ENCODE assay signal across 23 cellular contexts in genomic region chr3:36444909-36445308, GRCh38.
DNase-seq lines count a peak whose midpoint lies in the region; ATAC-seq and TF ChIP-seq lines count a peak whose summit lies in the region.
"Had no signal": no experiment of that assay in that cellular context is flagged by ENCODE, and none has a peak within 500 bp of the region (broad histone marks: within the 10 kb centered on the region; RNA-seq: fewer than 3 reads in every experiment).

No MANE protein-coding gene starts in this region.

- no peaks in the 10 kb centered on the region for H3K79me2 ChIP-seq in ACC112 (ENCODE audit: control insufficient read depth, insufficient read depth, low read length, unreplicated experiment)
- H3K79me2 ChIP-seq in GM23248 (ENCODE audit: insufficient read depth) = no peaks in the 10 kb centered on the region

- H3K27me3 ChIP-seq in ACC112 (ENCODE audit: insufficient read depth, low read length) (no peaks in the 10 kb centered on the region), GM23248 (replicated peaks; ENCODE audit: insufficient read depth) (peaks cover 20% of the 10 kb centered on the region; the same call in 1 of the 2 replicates)
- no peaks in the 10 kb centered on the region for H3K27me3 ChIP-seq in CD8-positive, alpha-beta T cell (ENCODE audit: insufficient read depth, low read length)
- H3K27me3 ChIP-seq: body of pancreas, dorsolateral prefrontal cortex, MG63, spleen, transverse colon had no signal

- H4K20me1 ChIP-seq in GM23248 (ENCODE audit: insufficient read depth) = no peaks in the 10 kb centered on the region

- peak; percentile 78 for DNase-seq in GM23248
- peak; percentile 30 to 59 for DNase-seq in foreskin fibroblast
- no peak for DNase-seq in left cardiac atrium
- DNase-seq in Kasumi-1 (lab: John Stamatoyannopoulos, UW) = no peak
- no peak for DNase-seq in CD8-positive, alpha-beta T cell
- no peak for DNase-seq in NCI-H1092 (lab: John Stamatoyannopoulos, UW)
- DNase-seq: activated CD8-positive, alpha-beta memory T cell treated with anti-CD3 and anti-CD28 coated beads, Interleukin-2, amount 10 ng/mL, durations not matched to agents 7 days and 5 days; activated gamma-delta T cell treated with Interleukin-2 at 50 U/mL for 16 hours; body of pancreas; dorsolateral prefrontal cortex; left ventricle myocardium superior; MG63; naive B cell; NCI-H2081 treated with DMSO at 0.1 percent for 48 hours; NCI-H748 treated with DMSO at 0.1 percent for 48 hours; PC-9; spleen; stimulated activated naive B cell treated with anti-CD40 and anti-IgM and Interleukin-4, amounts not matched to agents 10 μg/mL and 1 μg/mL and 100 μg/mL, for 72 hours; T-helper 1 cell; transverse colon had no signal

- H3K4me1 ChIP-seq in ACC112 (ENCODE audit: control insufficient read depth, insufficient read depth, low read length, unreplicated experiment) = peaks cover 33% of the 10 kb centered on the region
- H3K4me1 ChIP-seq in GM23248 (ENCODE audit: insufficient read depth) = peaks cover 37% of the 10 kb centered on the region
- H3K4me1 ChIP-seq in CD8-positive, alpha-beta T cell (ENCODE audit: insufficient read depth, low read length) = no peaks in the 10 kb centered on the region
- H3K4me1 ChIP-seq: body of pancreas, spleen, transverse colon had no signal

- H3K4me3 ChIP-seq in ACC112 (ENCODE audit: low read depth, low read length) (no peak overlapping the region), GM23248 (no peak overlapping the region), foreskin fibroblast (ENCODE audit: low read depth in 1 of 2, low read length in 2 of 2) (no peak overlapping the region)
- H3K4me3 ChIP-seq in CD8-positive, alpha-beta T cell (ENCODE audit: low read depth, low read length) = no peak overlapping the region
- H3K4me3 ChIP-seq: body of pancreas, dorsolateral prefrontal cortex, MG63, PC-9, spleen, transverse colon had no signal

- H3K4me3 Mint-ChIP-seq in CD8-positive, alpha-beta T cell = no peak overlapping the region
- H3K4me3 Mint-ChIP-seq: activated CD8-positive, alpha-beta memory T cell treated with anti-CD3 and anti-CD28 coated beads, Interleukin-2, amount 10 ng/mL, durations not matched to agents 7 days and 5 days; naive B cell; stimulated activated naive B cell treated with anti-CD40 and anti-IgM and Interleukin-4, amounts not matched to agents 10 μg/mL and 1 μg/mL and 100 μg/mL, for 72 hours; WTC11 had no signal

- H3K9me3 Mint-ChIP-seq in CD8-positive, alpha-beta T cell = no peaks in the 10 kb centered on the region
- H3K9me3 Mint-ChIP-seq: WTC11 had no signal

- H3K9ac ChIP-seq in GM23248 = no peak overlapping the region

- peaks cover 18% of the 10 kb centered on the region for H3F3A ChIP-seq in GM23248 (ENCODE audit: insufficient read depth)

- H3K4me1 Mint-ChIP-seq in CD8-positive, alpha-beta T cell (ENCODE audit: low read depth) = no peaks in the 10 kb centered on the region
- H3K4me1 Mint-ChIP-seq: activated CD8-positive, alpha-beta memory T cell treated with anti-CD3 and anti-CD28 coated beads, Interleukin-2, amount 10 ng/mL, durations not matched to agents 7 days and 5 days; naive B cell had no signal

- peak overlapping the region; percentile 60 for H3K4me2 ChIP-seq in GM23248 (ENCODE audit: unreplicated experiment)
- H3K4me2 ChIP-seq: PC-9 had no signal

- in situ Hi-C loops in GM23248 (cut with MboI) = no loop called here

- H3K36me3 ChIP-seq in ACC112 (ENCODE audit: insufficient read depth, low read length) = no peaks in the 10 kb centered on the region
- H3K36me3 ChIP-seq in GM23248 (ENCODE audit: low read depth) = no peaks in the 10 kb centered on the region
- no peaks in the 10 kb centered on the region for H3K36me3 ChIP-seq in CD8-positive, alpha-beta T cell (ENCODE audit: insufficient read depth, low read length)
- H3K36me3 ChIP-seq: MG63, spleen, transverse colon had no signal

- H2AFZ ChIP-seq in ACC112 (ENCODE audit: low read length, unreplicated experiment) (no peak overlapping the region), GM23248 (no peak overlapping the region)
- H2AFZ ChIP-seq: PC-9 had no signal

- no peak overlapping the region for H3K27ac Mint-ChIP-seq in CD8-positive, alpha-beta T cell
- H3K27ac Mint-ChIP-seq: activated CD8-positive, alpha-beta memory T cell treated with anti-CD3 and anti-CD28 coated beads, Interleukin-2, amount 10 ng/mL, durations not matched to agents 7 days and 5 days; naive B cell; stimulated activated naive B cell treated with anti-CD40 and anti-IgM and Interleukin-4, amounts not matched to agents 10 μg/mL and 1 μg/mL and 100 μg/mL, for 72 hours; WTC11 had no signal

- 52 to 71% methylated on average over 1 of the region's 1 CpG for WGBS in GM23248 (ENCODE audit: low coverage in 1 of 2, low lambda C conversion rate in 2 of 2, missing lambda C conversion rate in 2 of 2), 2 experiments

- POLR2A ChIA-PET in CD8-positive, alpha-beta T cell (lab: Charles Lee) = no interaction called here

- ATAC-seq in SK-N-SH treated with all-trans-retinoic acid at 6 μM for 48 hours (peak; percentile 17; the same call in 2 of the 3 replicates), left cardiac atrium (no peak)
- ATAC-seq in CD8-positive, alpha-beta T cell = no peak
- ATAC-seq: activated CD8-positive, alpha-beta memory T cell treated with anti-CD3 and anti-CD28 coated beads, Interleukin-2, amount 10 ng/mL, durations not matched to agents 7 days and 5 days; body of pancreas; left ventricle myocardium superior; stimulated activated naive B cell treated with anti-CD40 and anti-IgM and Interleukin-4, amounts not matched to agents 10 μg/mL and 1 μg/mL and 100 μg/mL, for 72 hours; WTC11 had no signal

- H3K27ac ChIP-seq in ACC112 (ENCODE audit: low read depth, low read length) = peak overlapping the region; percentile 59
- H3K27ac ChIP-seq in GM23248 = 0 out of 2 replicates have a peak overlapping the region, but pooled peaks have one; percentile 14
- no peak overlapping the region for H3K27ac ChIP-seq in CD8-positive, alpha-beta T cell (ENCODE audit: low read depth, low read length)
- H3K27ac ChIP-seq: body of pancreas, dorsolateral prefrontal cortex, PC-9, spleen, transverse colon had no signal

- no peaks in the 10 kb centered on the region for H3K9me3 ChIP-seq in GM23248 (ENCODE audit: low read depth)
- H3K9me3 ChIP-seq in CD8-positive, alpha-beta T cell (ENCODE audit: low read length) = no peaks in the 10 kb centered on the region
- H3K9me3 ChIP-seq: body of pancreas, MG63, spleen, transverse colon had no signal

- CTCF ChIA-PET in CD8-positive, alpha-beta T cell (lab: Charles Lee) = no interaction called here

- H3K9me2 ChIP-seq in GM23248 (ENCODE audit: insufficient read depth) = no peaks in the 10 kb centered on the region

- intact Hi-C loops in left cardiac atrium (cut with DNase I) = no loop called here
- intact Hi-C loops in CD8-positive, alpha-beta T cell (cut with DNase I, micrococcal nuclease) = no loop called here

- no peak for TF ChIP-seq CTCF in foreskin fibroblast (IDR thresholded peaks at IDR 0.05; ENCODE audit: low read depth, low read length)
- TF ChIP-seq CTCF in CD8-positive, alpha-beta T cell (IDR thresholded peaks at IDR 0.05) = no peak

- H3K36me3 Mint-ChIP-seq in CD8-positive, alpha-beta T cell = no peaks in the 10 kb centered on the region
- H3K36me3 Mint-ChIP-seq: activated CD8-positive, alpha-beta memory T cell treated with anti-CD3 and anti-CD28 coated beads, Interleukin-2, amount 10 ng/mL, durations not matched to agents 7 days and 5 days; naive B cell; stimulated activated naive B cell treated with anti-CD40 and anti-IgM and Interleukin-4, amounts not matched to agents 10 μg/mL and 1 μg/mL and 100 μg/mL, for 72 hours had no signal

- H3K27me3 Mint-ChIP-seq in CD8-positive, alpha-beta T cell (ENCODE audit: low read depth) = no peaks in the 10 kb centered on the region
- H3K27me3 Mint-ChIP-seq: activated CD8-positive, alpha-beta memory T cell treated with anti-CD3 and anti-CD28 coated beads, Interleukin-2, amount 10 ng/mL, durations not matched to agents 7 days and 5 days; naive B cell; stimulated activated naive B cell treated with anti-CD40 and anti-IgM and Interleukin-4, amounts not matched to agents 10 μg/mL and 1 μg/mL and 100 μg/mL, for 72 hours had no signal

TF ChIP-seq in SK-N-SH treated with all-trans-retinoic acid at 6 μM for 48 hours, 23 proteins besides CTCF, POLR2A, EP300 and RAD21 (continues in another document):
- no peak for TF ChIP-seq ZFP30 (CRISPR knock-in tag; IDR thresholded peaks at IDR 0.05)
- TF ChIP-seq CSRNP3 (CRISPR knock-in tag; IDR thresholded peaks at IDR 0.05) = no peak
- TF ChIP-seq ZNF70 (CRISPR knock-in tag; IDR thresholded peaks at IDR 0.05) = no peak
- no peak for TF ChIP-seq CSDC2 (CRISPR knock-in tag; IDR thresholded peaks at IDR 0.05)
- TF ChIP-seq ZNF565 (CRISPR knock-in tag; conservative IDR thresholded peaks at IDR 0.05; ENCODE audit: low read depth) = no peak
- TF ChIP-seq ZFP3 (CRISPR knock-in tag; IDR thresholded peaks at IDR 0.05) = no peak
- no peak for TF ChIP-seq ZC3H10 (CRISPR knock-in tag; IDR thresholded peaks at IDR 0.05)
- TF ChIP-seq TCF4 (CRISPR knock-in tag; IDR thresholded peaks at IDR 0.05; ENCODE audit: borderline replicate concordance) = no peak
- no peak for TF ChIP-seq GLIS3 (CRISPR knock-in tag; IDR thresholded peaks at IDR 0.05)
- no peak for TF ChIP-seq RARB (CRISPR knock-in tag; IDR thresholded peaks at IDR 0.05)

Comparison
In these comparisons a context has a peak if more than half of its experiments do, and no peak if none do; other contexts are left out.
1. DNase-seq: peak in GM23248 (single experiment) and foreskin fibroblast (2 of 2); none in left cardiac atrium (single experiment), Kasumi-1 (0 of 2), CD8-positive, alpha-beta T cell (0 of 7) and NCI-H1092 (single experiment).